In the genomic region with DNA sequence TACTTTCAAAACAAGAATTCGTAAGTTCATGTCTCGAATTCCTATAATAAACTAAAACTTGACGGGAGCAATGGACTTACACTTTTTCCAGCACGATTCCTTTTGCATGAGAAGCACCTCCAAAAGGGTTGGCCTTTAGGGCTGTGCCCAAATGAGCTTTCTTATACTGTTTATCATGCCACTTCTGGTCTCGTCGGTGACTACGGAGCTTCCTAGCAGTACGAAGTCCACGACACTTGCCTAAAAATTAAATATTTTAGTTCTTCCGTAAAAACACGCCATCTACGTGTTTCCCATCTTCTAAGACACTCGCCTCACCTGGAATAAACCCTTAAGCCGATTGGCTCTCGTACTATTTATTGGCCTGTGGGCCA, we compare ENCODE assay signal across 8 cellular contexts.
A peak's percentile ranks its signal among the peaks of the same experiment; 100 is the strongest.
DNase-seq lines count a peak whose midpoint lies in the region; TF ChIP-seq lines count a peak whose summit lies in the region.

No MANE protein-coding gene starts in this region.

- peaks cover 16% of the 10 kb centered on the region for H3K79me2 ChIP-seq in OCI-LY1 (ENCODE audit: insufficient read depth, low read length)

- no peaks in the 10 kb centered on the region; the same call in none of the 2 replicates for H3F3A ChIP-seq in OCI-LY1 (ENCODE audit: insufficient read depth, low read length)

- no peaks in the 10 kb centered on the region for H3K27me3 Mint-ChIP-seq in nephron progenitor cell (ENCODE audit: low read depth, poor library complexity)

- H3K27ac Mint-ChIP-seq in nephron progenitor cell, result peak overlapping the region; percentile 100

- peak overlapping the region; percentile 97 for H3K4me3 Mint-ChIP-seq in nephron progenitor cell

- no peaks in the 10 kb centered on the region for H3K9me2 ChIP-seq in OCI-LY1 (ENCODE audit: low read depth, low read length)

- peak overlapping the region; percentile 52 for H3K27ac ChIP-seq in OCI-LY1 (ENCODE audit: low read depth, low read length, poor library complexity, severe bottlenecking)

- no peak overlapping the region for H2AFZ ChIP-seq in OCI-LY1 (ENCODE audit: low read length)

- peak overlapping the region; percentile 85 for H3K4me3 ChIP-seq in OCI-LY1 (ENCODE audit: low read depth, low read length, poor library complexity, severe bottlenecking)
- peak overlapping the region; percentile 77 for H3K4me3 ChIP-seq in endocrine pancreas (ENCODE audit: control insufficient read depth, insufficient read depth, low read length)

- peaks cover 54% of the 10 kb centered on the region for H3K4me1 Mint-ChIP-seq in nephron progenitor cell

- H4K20me1 ChIP-seq in OCI-LY1 (ENCODE audit: insufficient read depth, low read length), result no peaks in the 10 kb centered on the region

- H3K4me2 ChIP-seq in OCI-LY1 (ENCODE audit: low read length), result peak overlapping the region; percentile 93

- H3K27me3 ChIP-seq in OCI-LY1 (ENCODE audit: insufficient read depth, low read length) (no peaks in the 10 kb centered on the region), endocrine pancreas (ENCODE audit: control insufficient read depth, insufficient read depth, low read length) (no peaks in the 10 kb centered on the region)

- peaks cover 49% of the 10 kb centered on the region for H3K36me3 Mint-ChIP-seq in nephron progenitor cell (ENCODE audit: low read depth)

- H3K9ac ChIP-seq in ES-I3 (ENCODE audit: low read depth, low read length) (peak overlapping the region; percentile 100), OCI-LY1 (ENCODE audit: low read length) (peak overlapping the region; percentile 94), endocrine pancreas (ENCODE audit: control insufficient read depth, insufficient read depth, low read length) (peak overlapping the region; percentile 52)

- H3K4me1 ChIP-seq in ES-I3 (ENCODE audit: insufficient read depth, low read length) (no peaks in the 10 kb centered on the region), OCI-LY1 (ENCODE audit: insufficient read depth, low read length, severe bottlenecking) (peaks cover 47% of the 10 kb centered on the region), endocrine pancreas (ENCODE audit: control insufficient read depth, insufficient read depth, low read length) (no peaks in the 10 kb centered on the region)

- no peaks in the 10 kb centered on the region for H3K9me3 Mint-ChIP-seq in nephron progenitor cell

- H3K36me3 ChIP-seq in ES-I3 (ENCODE audit: insufficient read depth, low read length), result peaks cover 26% of the 10 kb centered on the region
- H3K36me3 ChIP-seq in OCI-LY1 (ENCODE audit: insufficient read depth, low read length), result peaks cover 48% of the 10 kb centered on the region
- H3K36me3 ChIP-seq in endocrine pancreas (ENCODE audit: control insufficient read depth, insufficient read depth, low read length), result no peaks in the 10 kb centered on the region

- DNase-seq in nephron progenitor cell (no peak), NCI-H345 treated with DMSO at 0.1 percent for 48 hours (lab: John Stamatoyannopoulos, UW; ENCODE audit: unreplicated experiment) (no peak), amygdala (lab: John Stamatoyannopoulos, UW) (no peak), NCI-H2196 (lab: John Stamatoyannopoulos, UW; ENCODE audit: unreplicated experiment) (no peak), GM20000 (ENCODE audit: low spot score) (no peak)

- H3K9me3 ChIP-seq in ES-I3 (ENCODE audit: control insufficient read depth, insufficient read depth, low read length) (no peaks in the 10 kb centered on the region), OCI-LY1 (ENCODE audit: low read length) (no peaks in the 10 kb centered on the region), endocrine pancreas (ENCODE audit: control insufficient read depth, low read length) (no peaks in the 10 kb centered on the region)

- no peak for TF ChIP-seq CTCF in OCI-LY1 (IDR thresholded peaks at IDR 0.05; ENCODE audit: low read length)
- TF ChIP-seq CTCF in nephron progenitor cell (IDR thresholded peaks at IDR 0.05), result no peak
- TF ChIP-seq CTCF in GM20000 (IDR thresholded peaks at IDR 0.05; ENCODE audit: extremely low read depth, missing control alignments), result no peak
